In the genomic region with DNA sequence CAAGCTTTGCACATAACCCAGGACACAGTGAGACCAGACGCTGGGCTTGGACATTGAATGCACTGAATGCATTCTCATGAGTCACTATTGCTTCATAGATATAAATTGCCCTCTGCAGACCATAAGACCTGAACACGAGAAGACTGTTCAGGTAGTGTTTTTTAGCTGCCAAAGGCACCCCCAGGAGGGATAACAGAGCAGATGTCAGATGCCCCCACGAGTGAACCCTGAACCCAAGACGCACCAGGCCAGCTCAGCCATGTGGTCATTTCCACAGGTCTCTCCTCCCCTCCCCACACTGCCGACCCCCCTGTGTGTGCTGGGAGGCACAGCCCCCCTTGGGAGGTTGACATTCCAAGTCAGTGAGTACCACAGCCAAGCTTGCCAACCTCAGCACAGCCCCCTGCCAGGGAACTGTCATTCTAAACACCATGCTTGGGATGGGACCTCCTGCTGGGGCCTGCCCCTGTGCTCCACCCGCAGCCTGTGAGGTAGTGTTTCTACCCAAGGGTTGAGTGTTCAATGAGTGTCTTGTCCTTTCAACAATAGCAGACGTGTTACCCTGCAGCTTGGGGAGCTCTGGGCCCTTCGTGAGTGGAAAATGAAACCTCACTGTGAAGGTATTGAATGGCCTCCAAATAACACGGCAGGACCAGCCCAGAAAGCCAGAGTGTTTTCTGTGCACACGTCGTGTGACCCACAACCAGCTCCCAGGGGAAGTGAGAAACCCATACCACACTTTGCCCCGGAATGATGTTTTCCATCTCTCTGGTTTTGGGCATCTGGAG, we compare ENCODE assay signal across 1 cellular context.
TF ChIP-seq lines count a peak whose summit lies in the region.

No MANE protein-coding gene starts in this region.

TF ChIP-seq in SK-N-SH treated with all-trans-retinoic acid at 6 μM for 48 hours, 23 proteins besides CTCF, POLR2A, EP300 and RAD21 (continued from another document):
- TF ChIP-seq ARNTL (CRISPR knock-in tag; IDR thresholded peaks at IDR 0.05; ENCODE audit: borderline replicate concordance, low read depth) = no peak
- no peak for TF ChIP-seq GLIS3 (CRISPR knock-in tag; IDR thresholded peaks at IDR 0.05)
- no peak for TF ChIP-seq BACH2 (CRISPR knock-in tag; IDR thresholded peaks at IDR 0.05; ENCODE audit: borderline replicate concordance)
- TF ChIP-seq TOX (CRISPR knock-in tag; IDR thresholded peaks at IDR 0.05; ENCODE audit: borderline replicate concordance) = no peak
- TF ChIP-seq, protein P1, sequence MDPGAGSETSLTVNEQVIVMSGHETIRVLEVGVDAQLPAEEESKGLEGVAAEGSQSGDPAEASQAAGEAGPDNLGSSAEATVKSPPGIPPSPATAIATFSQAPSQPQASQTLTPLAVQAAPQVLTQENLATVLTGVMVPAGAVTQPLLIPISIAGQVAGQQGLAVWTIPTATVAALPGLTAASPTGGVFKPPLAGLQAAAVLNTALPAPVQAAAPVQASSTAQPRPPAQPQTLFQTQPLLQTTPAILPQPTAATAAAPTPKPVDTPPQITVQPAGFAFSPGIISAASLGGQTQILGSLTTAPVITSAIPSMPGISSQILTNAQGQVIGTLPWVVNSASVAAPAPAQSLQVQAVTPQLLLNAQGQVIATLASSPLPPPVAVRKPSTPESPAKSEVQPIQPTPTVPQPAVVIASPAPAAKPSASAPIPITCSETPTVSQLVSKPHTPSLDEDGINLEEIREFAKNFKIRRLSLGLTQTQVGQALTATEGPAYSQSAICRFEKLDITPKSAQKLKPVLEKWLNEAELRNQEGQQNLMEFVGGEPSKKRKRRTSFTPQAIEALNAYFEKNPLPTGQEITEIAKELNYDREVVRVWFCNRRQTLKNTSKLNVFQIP (CRISPR knock-in tag; IDR thresholded peaks at IDR 0.05; ENCODE audit: borderline replicate concordance, low read depth) = no peak
- TF ChIP-seq PATZ1 (CRISPR knock-in tag; IDR thresholded peaks at IDR 0.05; ENCODE audit: borderline replicate concordance) = no peak
- no peak for TF ChIP-seq ZFP30 (CRISPR knock-in tag; IDR thresholded peaks at IDR 0.05)
- no peak for TF ChIP-seq RARB (CRISPR knock-in tag; IDR thresholded peaks at IDR 0.05)
- no peak for TF ChIP-seq ESRRG (CRISPR knock-in tag; IDR thresholded peaks at IDR 0.05)
